ENCODE assay signal across 12 cellular contexts in the genomic region with DNA sequence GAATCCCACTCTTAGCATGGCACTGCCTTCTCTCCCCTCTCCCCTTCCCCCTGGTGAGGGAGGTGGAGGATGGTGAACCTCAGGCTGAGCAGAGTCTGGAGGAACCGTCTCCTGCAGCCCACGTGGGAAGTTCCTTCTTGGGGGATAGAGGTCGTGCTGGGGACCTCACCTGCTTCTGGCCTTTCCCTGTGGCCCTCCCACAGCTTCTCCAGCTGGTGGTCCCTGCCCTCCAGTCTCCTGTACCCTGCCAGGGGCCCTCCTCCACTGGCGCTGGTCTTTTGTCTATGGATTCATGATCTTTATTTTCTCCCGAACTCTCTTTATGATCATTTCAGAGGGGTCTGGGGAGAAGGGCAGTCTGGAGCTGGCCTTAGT. TPM values are rescaled to one million over a fixed set of nuclear protein-coding genes. Genes with fewer than 3 reads are reported as not detected.
DNase-seq lines count a peak whose midpoint lies in the region; ATAC-seq and TF ChIP-seq lines count a peak whose summit lies in the region.
"Had no signal": no experiment of that assay in that cellular context is flagged by ENCODE, and none has a peak within 500 bp of the region (broad histone marks: within the 10 kb centered on the region; RNA-seq: fewer than 3 reads in every experiment).

No MANE protein-coding gene starts in this region.

- peaks cover 22% of the 10 kb centered on the region for H3K27me3 Mint-ChIP-seq in neural progenitor cell (ENCODE audit: insufficient read depth, low read depth)
- H3K27me3 Mint-ChIP-seq in CD4-positive, alpha-beta memory T cell: peaks cover 3 to 7% of the 10 kb centered on the region in 2 donors

- TF ChIP-seq CTCF in LNCaP clone FGC (IDR thresholded peaks at IDR 0.05; ENCODE audit: control insufficient read depth, extremely low read depth, insufficient read depth) (no peak), neural progenitor cell (IDR thresholded peaks at IDR 0.05) (no peak)

- H3K27ac Mint-ChIP-seq in neural progenitor cell: no peak overlapping the region
- no peak overlapping the region for H3K27ac Mint-ChIP-seq in CD4-positive, alpha-beta memory T cell
- H3K27ac Mint-ChIP-seq: activated CD8-positive, alpha-beta T cell treated with anti-CD3 and anti-CD28 coated beads for 36 hours; natural killer cell had no signal

- peak overlapping the region; percentile 12 for H3K4me3 Mint-ChIP-seq in neural progenitor cell
- H3K4me3 Mint-ChIP-seq in CD4-positive, alpha-beta memory T cell: peak overlapping the region in 1 of 8 donors; percentile 48
- H3K4me3 Mint-ChIP-seq: activated CD8-positive, alpha-beta T cell treated with anti-CD3 and anti-CD28 coated beads for 36 hours; natural killer cell had no signal

- no peaks in the 10 kb centered on the region for H3K9me3 ChIP-seq in duodenal mucosa (ENCODE audit: control insufficient read depth in 1 of 2, low read length in 2 of 2)
- H3K9me3 ChIP-seq in neural progenitor cell (ENCODE audit: low read depth): no peaks in the 10 kb centered on the region
- no peaks in the 10 kb centered on the region for H3K9me3 ChIP-seq in CD4-positive, alpha-beta memory T cell (ENCODE audit: control insufficient read depth in 1 of 2, low read length in 2 of 2)

- peaks cover 8% of the 10 kb centered on the region for H4K20me1 ChIP-seq in neural progenitor cell (ENCODE audit: low read depth)

- POLR2A ChIA-PET in CD4-positive, alpha-beta memory T cell (lab: Charles Lee; ENCODE audit: partially characterized antibody): interaction anchor here (0.8 to 1.8 kb wide), 6 partner anchors 10 to 118 kb away, joined by 3 to 6 read pairs (median 3); no protein-coding TSS in a partner anchor

- no peak overlapping the region for H3K27ac ChIP-seq in duodenal mucosa (ENCODE audit: low read depth, low read length)
- H3K27ac ChIP-seq in neural progenitor cell: no peak overlapping the region
- H3K27ac ChIP-seq in CD4-positive, alpha-beta memory T cell (ENCODE audit: low read depth, low read length): no peak overlapping the region

- H3K36me3 ChIP-seq in duodenal mucosa (ENCODE audit: control insufficient read depth in 1 of 2, insufficient read depth in 2 of 2, low read length in 2 of 2) (no peaks in the 10 kb centered on the region), neural progenitor cell (no peaks in the 10 kb centered on the region)
- H3K36me3 ChIP-seq in CD4-positive, alpha-beta memory T cell (ENCODE audit: insufficient read depth, low read length): no peaks in the 10 kb centered on the region

- DNase-seq in AG20443 (ENCODE audit: low spot score): peak; percentile 6
- no peak for DNase-seq in LNCaP clone FGC (ENCODE audit: low read depth)
- DNase-seq in neural progenitor cell (ENCODE audit: low spot score): no peak
- DNase-seq in CD4-positive, alpha-beta memory T cell: no peak
- no peak for DNase-seq in cortex of kidney (lab: John Stamatoyannopoulos, UW)
- DNase-seq in C1 segment of cervical spinal cord (lab: John Stamatoyannopoulos, UW): no peak
- DNase-seq: activated gamma-delta T cell treated with Interleukin-2 at 50 U/mL for 16 hours, AML-193, natural killer cell had no signal

- H3F3A ChIP-seq in neural progenitor cell (ENCODE audit: low read depth): peaks cover 10% of the 10 kb centered on the region

- CTCF ChIA-PET in CD4-positive, alpha-beta memory T cell (lab: Charles Lee; ENCODE audit: partially characterized antibody): no interaction called here

- H3K4me2 ChIP-seq in neural progenitor cell: peak overlapping the region; percentile 84

- H3K9ac ChIP-seq in duodenal mucosa (ENCODE audit: low read depth in 1 of 2, low read length in 2 of 2) (no peak overlapping the region), neural progenitor cell (no peak overlapping the region)

- peaks cover 10 to 20% of the 10 kb centered on the region in 2 donors for H3K27me3 ChIP-seq in duodenal mucosa (ENCODE audit: control insufficient read depth in 1 of 2, insufficient read depth in 2 of 2, low read length in 2 of 2)
- H3K27me3 ChIP-seq in neural progenitor cell: peaks cover 65% of the 10 kb centered on the region
- peaks cover 27% of the 10 kb centered on the region for H3K27me3 ChIP-seq in CD4-positive, alpha-beta memory T cell (ENCODE audit: insufficient read depth, low read length)

- intact Hi-C loops in CD4-positive, alpha-beta memory T cell (cut with micrococcal nuclease): no loop called here

- H3K4me1 ChIP-seq in duodenal mucosa (ENCODE audit: control insufficient read depth in 1 of 2, insufficient read depth in 2 of 2, low read length in 2 of 2): peaks cover 9 to 15% of the 10 kb centered on the region in 2 donors
- peaks cover 23% of the 10 kb centered on the region for H3K4me1 ChIP-seq in neural progenitor cell
- peaks cover 15% of the 10 kb centered on the region for H3K4me1 ChIP-seq in CD4-positive, alpha-beta memory T cell (ENCODE audit: insufficient read depth, low read length)

- peaks cover 17% of the 10 kb centered on the region for H3K4me1 Mint-ChIP-seq in neural progenitor cell
- H3K4me1 Mint-ChIP-seq in CD4-positive, alpha-beta memory T cell: peaks cover 1 to 18% (median 10%) of the 10 kb centered on the region in 4 donors

- H3K4me3 ChIP-seq in LNCaP clone FGC (ENCODE audit: low read depth, low read length) (peak overlapping the region; percentile 36; the same call in 1 of the 2 replicates), duodenal mucosa (ENCODE audit: low read depth in 1 of 2, low read length in 2 of 2) (peak overlapping the region; percentile 21 to 55), neural progenitor cell (peak overlapping the region; percentile 42)
- no peak overlapping the region for H3K4me3 ChIP-seq in CD4-positive, alpha-beta memory T cell (ENCODE audit: low read length in 2 of 2)

- H3K9me3 Mint-ChIP-seq in neural progenitor cell: peaks cover 8% of the 10 kb centered on the region
- H3K9me3 Mint-ChIP-seq in CD4-positive, alpha-beta memory T cell: peaks cover 0 to 8% (median 0%) of the 10 kb centered on the region in 8 donors
- H3K9me3 Mint-ChIP-seq: activated CD8-positive, alpha-beta T cell treated with anti-CD3 and anti-CD28 coated beads for 36 hours; natural killer cell had no signal

- no peaks in the 10 kb centered on the region for H3K79me2 ChIP-seq in neural progenitor cell (ENCODE audit: low read depth)

- H2AFZ ChIP-seq in neural progenitor cell (replicated peaks): no peak overlapping the region

- peaks cover 2% of the 10 kb centered on the region for H3K36me3 Mint-ChIP-seq in neural progenitor cell
- H3K36me3 Mint-ChIP-seq in CD4-positive, alpha-beta memory T cell: no peaks in the 10 kb centered on the region
- H3K36me3 Mint-ChIP-seq: natural killer cell had no signal

- ATAC-seq in HG02884 (IDR thresholded peaks at IDR 0.05; ENCODE audit: unreplicated experiment): no peak

RNA-seq across cellular contexts. Expression of gene MTA1, which starts 9.0 kb away (rescaled TPM):
- total RNA-seq in neural progenitor cell (ENCODE audit: low replicate concordance): 59.8 and 117 TPM in 2 replicates
- 100 to 1,000 TPM; 122 to 123 TPM for total RNA-seq in CD4-positive, alpha-beta memory T cell
- polyA plus RNA-seq in CD4-positive, alpha-beta memory T cell: 1 to 10 TPM; 1.5 to 6.0 TPM

RNA-seq across cellular contexts. Expression of gene TEX22, which starts 12.3 kb away (rescaled TPM):
- total RNA-seq in neural progenitor cell (ENCODE audit: low replicate concordance): 0.84 TPM in 1 of 2 replicates, not detected in the other
- total RNA-seq in CD4-positive, alpha-beta memory T cell: 1 to 10 TPM; 4.7 to 7.5 TPM
- polyA plus RNA-seq in CD4-positive, alpha-beta memory T cell: not detected

Comparison
In these comparisons a context has a peak if more than half of its experiments do, and no peak if none do; other contexts are left out.
1. H3K4me3 ChIP-seq: peak in LNCaP clone FGC (single experiment), duodenal mucosa (2 of 2) and neural progenitor cell (single experiment); none in CD4-positive, alpha-beta memory T cell (0 of 2).